Comparison of ENCODE assay signal across 15 cellular contexts in genomic region chr5:132059043-132059695, GRCh38. TPM values are rescaled to one million over a fixed set of nuclear protein-coding genes. Genes with fewer than 3 reads are reported as not detected.
DNase-seq lines count a peak whose midpoint lies in the region; ATAC-seq and TF ChIP-seq lines count a peak whose summit lies in the region.
"Had no signal": no experiment of that assay in that cellular context is flagged by ENCODE, and none has a peak within 500 bp of the region (broad histone marks: within the 10 kb centered on the region; RNA-seq: fewer than 3 reads in every experiment).

No MANE protein-coding gene starts in this region.

- peaks cover 9% of the 10 kb centered on the region for H3K27me3 Mint-ChIP-seq in activated T-cell treated with anti-CD3 and anti-CD28 coated beads, Interleukin-2, amount 50 U/mL, for 72 hours (ENCODE audit: low read depth)
- H3K27me3 Mint-ChIP-seq: type B pancreatic cell had no signal

- no peak overlapping the region for H3K27ac Mint-ChIP-seq in activated T-cell treated with anti-CD3 and anti-CD28 coated beads, Interleukin-2, amount 50 U/mL, for 72 hours
- H3K27ac Mint-ChIP-seq: GM23338, type B pancreatic cell had no signal

- TF ChIP-seq CTCF in left lung (IDR thresholded peaks at IDR 0.05) (no peak), transverse colon (IDR thresholded peaks at IDR 0.05) (no peak)

- intact Hi-C loops in left lung (cut with DNase I) (no loop called here), transverse colon (cut with DNase I; ENCODE audit: low total_unique reads) (no loop called here)

- no peak overlapping the region for H3K4me3 ChIP-seq in left lung
- no peak overlapping the region for H3K4me3 ChIP-seq in transverse colon
- H3K4me3 ChIP-seq: GM23338, pancreas had no signal

- peak overlapping the region in 1 of 2 donors; percentile 42 for H3K4me3 Mint-ChIP-seq in activated T-cell treated with anti-CD3 and anti-CD28 coated beads, Interleukin-2, amount 50 U/mL, for 72 hours
- H3K4me3 Mint-ChIP-seq: GM23338, type B pancreatic cell had no signal

- peak; percentile 35 to 50 for ATAC-seq in activated T-cell treated with anti-CD3 and anti-CD28 coated beads, Interleukin-2, amount 50 U/mL, for 72 hours (replicated peaks in 1 of 2)
- ATAC-seq in left lung (no peak), HG02852 (IDR thresholded peaks at IDR 0.05; ENCODE audit: unreplicated experiment) (no peak)
- ATAC-seq: GM23338, pancreas had no signal

- H3K9me3 Mint-ChIP-seq in activated T-cell treated with anti-CD3 and anti-CD28 coated beads, Interleukin-2, amount 50 U/mL, for 72 hours = no peaks in the 10 kb centered on the region
- H3K9me3 Mint-ChIP-seq: GM23338, type B pancreatic cell had no signal

- in situ Hi-C loops in transverse colon (cut with MboI; ENCODE audit: low pct_ligation_motif_present in 1 of 4, low pct_unique_long_range_greater_than_20kb in 1 of 4, low sequenced_read_pairs in 3 of 4) = no loop called here

- H3K4me1 ChIP-seq in left lung (no peaks in the 10 kb centered on the region), transverse colon (no peaks in the 10 kb centered on the region)
- H3K4me1 ChIP-seq: pancreas had no signal

- no peaks in the 10 kb centered on the region for H3K36me3 Mint-ChIP-seq in activated T-cell treated with anti-CD3 and anti-CD28 coated beads, Interleukin-2, amount 50 U/mL, for 72 hours (ENCODE audit: insufficient read depth in 2 of 2)
- H3K36me3 Mint-ChIP-seq: type B pancreatic cell had no signal

- peak; percentile 25 for DNase-seq in activated gamma-delta T cell treated with Interleukin-2 at 50 U/mL for 16 hours
- no peak for DNase-seq in activated gamma-delta T cell (lab: John Stamatoyannopoulos, UW)
- DNase-seq in activated T-cell treated with anti-CD3 and anti-CD28 coated beads, Interleukin-2, amount 50 U/mL, for 72 hours = no peak
- peak; percentile 20 to 25 for DNase-seq in left lung
- peak; percentile 8 for DNase-seq in transverse colon
- no peak for DNase-seq in OCI-M2 (lab: John Stamatoyannopoulos, UW; ENCODE audit: unreplicated experiment)
- no peak for DNase-seq in T1000 (lab: John Stamatoyannopoulos, UW)
- DNase-seq: EL, NCI-H524, SIG-M5 had no signal

- WGBS in transverse colon (ENCODE audit: low coverage in 1 of 2), 2 donors = 85 to 96% methylated on average over 4 to 9 of the region's 9 CpGs

- TF ChIP-seq EP300 in transverse colon (IDR thresholded peaks at IDR 0.05; ENCODE audit: low read depth) = no peak

- H3K27me3 ChIP-seq in left lung (no peaks in the 10 kb centered on the region), transverse colon (no peaks in the 10 kb centered on the region)
- H3K27me3 ChIP-seq: pancreas had no signal

- no peaks in the 10 kb centered on the region for H3K9me3 ChIP-seq in left lung
- no peaks in the 10 kb centered on the region for H3K9me3 ChIP-seq in transverse colon
- H3K9me3 ChIP-seq: pancreas had no signal

- H3K4me1 Mint-ChIP-seq in activated T-cell treated with anti-CD3 and anti-CD28 coated beads, Interleukin-2, amount 50 U/mL, for 72 hours (ENCODE audit: low read depth) = peaks cover 70% of the 10 kb centered on the region

- no peak overlapping the region for H3K27ac ChIP-seq in left lung
- H3K27ac ChIP-seq in transverse colon = no peak overlapping the region
- H3K27ac ChIP-seq: pancreas had no signal

- no peaks in the 10 kb centered on the region for H3K36me3 ChIP-seq in left lung
- no peaks in the 10 kb centered on the region for H3K36me3 ChIP-seq in transverse colon
- H3K36me3 ChIP-seq: pancreas had no signal

- TF ChIP-seq POLR2A in transverse colon (IDR thresholded peaks at IDR 0.05) = no peak

RNA-seq across cellular contexts. Expression of gene IL3, which starts 1.3 kb away (rescaled TPM):
- total RNA-seq in activated T-cell treated with anti-CD3 and anti-CD28 coated beads, Interleukin-2, amount 50 U/mL, for 72 hours = 1 to 10 TPM; 6.2 to 8.9 TPM
- total RNA-seq in left lung = not detected
- total RNA-seq in transverse colon = not detected
- total RNA-seq: GM23338, kidney epithelial cell, pancreas had no signal

RNA-seq across cellular contexts. Expression of gene CSF2, which starts 14.4 kb away (rescaled TPM):
- 10 to 100 TPM; 31.1 to 50.7 TPM for total RNA-seq in activated T-cell treated with anti-CD3 and anti-CD28 coated beads, Interleukin-2, amount 50 U/mL, for 72 hours
- total RNA-seq in left lung (1 to 10 TPM; 4.6 to 5.1 TPM), transverse colon (not detected)
- total RNA-seq: GM23338 had no signal

RNA-seq across cellular contexts. Expression of gene ACSL6, which starts 47.7 kb away (rescaled TPM):
- total RNA-seq in activated T-cell treated with anti-CD3 and anti-CD28 coated beads, Interleukin-2, amount 50 U/mL, for 72 hours = 1 to 10 TPM; 5.9 to 8.2 TPM
- total RNA-seq in left lung (1 to 10 TPM in 1 of 2 donors, under 1 TPM in 1; 0.68 to 1.1 TPM), transverse colon (under 1 TPM in 2 of 4 donors, not detected in 2; 0.41 to 0.64 TPM)

Comparison
In these comparisons a context has a peak if more than half of its experiments do, and no peak if none do; other contexts are left out.
1. DNase-seq: peak in activated gamma-delta T cell treated with Interleukin-2 at 50 U/mL for 16 hours (single experiment), left lung (2 of 2) and transverse colon (single experiment); none in activated gamma-delta T cell (single experiment), activated T-cell treated with anti-CD3 and anti-CD28 coated beads, Interleukin-2, amount 50 U/mL, for 72 hours (0 of 2), OCI-M2 (single experiment) and T1000 (single experiment).
2. ATAC-seq: peak in activated T-cell treated with anti-CD3 and anti-CD28 coated beads, Interleukin-2, amount 50 U/mL, for 72 hours (2 of 2); none in left lung (single experiment) and HG02852 (single experiment).
3. RNA of gene IL3, which starts 1.3 kb away (total RNA-seq): 6.2 to 8.9 TPM in activated T-cell treated with anti-CD3 and anti-CD28 coated beads, Interleukin-2, amount 50 U/mL, for 72 hours; not detected in left lung and not detected in transverse colon; every median in the first group is over 4 times any median in the second.
4. RNA of gene CSF2, which starts 14.4 kb away (total RNA-seq): 31.1 to 50.7 TPM in activated T-cell treated with anti-CD3 and anti-CD28 coated beads, Interleukin-2, amount 50 U/mL, for 72 hours and 4.6 to 5.1 TPM in left lung; not detected in transverse colon; every median in the first group is over 4 times any median in the second.